Comparison of ENCODE assay signal across 14 cellular contexts in genomic region chr11:69233761-69234136, GRCh38.
DNase-seq lines count a peak whose midpoint lies in the region; TF ChIP-seq lines count a peak whose summit lies in the region.
"Had no signal": no experiment of that assay in that cellular context is flagged by ENCODE, and none has a peak within 500 bp of the region (broad histone marks: within the 10 kb centered on the region; RNA-seq: fewer than 3 reads in every experiment).

No MANE protein-coding gene starts in this region.

- H3K4me3 ChIP-seq in suprapubic skin = no peak overlapping the region

- 96% methylated on average over 9 of the region's 11 CpGs for WGBS in suprapubic skin

- H3K4me1 ChIP-seq in suprapubic skin = no peaks in the 10 kb centered on the region

- no peak for TF ChIP-seq CTCF in suprapubic skin (IDR thresholded peaks at IDR 0.05)

- DNase-seq in NCI-H510A treated with DMSO at 0.1 percent for 48 hours (lab: John Stamatoyannopoulos, UW) (peak; percentile 33), NCI-H510A (lab: John Stamatoyannopoulos, UW) (no peak), NCI-H1092 treated with DMSO at 0.1 percent for 48 hours (lab: John Stamatoyannopoulos, UW) (peak; percentile 79), left kidney (ENCODE audit: low read depth, low spot score) (peak; percentile 89), suprapubic skin (ENCODE audit: low spot score in 2 of 2) (peak; percentile 46 to 66), NCI-H2029 treated with DMSO at 0.1 percent for 48 hours (lab: John Stamatoyannopoulos, UW) (no peak), epidermal melanocyte (ENCODE audit: insufficient read length, low spot score) (no peak), NCI-H2171 (lab: John Stamatoyannopoulos, UW) (no peak)
- DNase-seq: EL, IMR-90, NCI-H1417 treated with DMSO at 0.1 percent for 48 hours, NCI-H2029 had no signal

- H3K27ac ChIP-seq in suprapubic skin = no peak overlapping the region
- H3K27ac ChIP-seq: 22Rv1, RWPE1 had no signal

- H3K36me3 ChIP-seq in suprapubic skin = no peaks in the 10 kb centered on the region

- no peaks in the 10 kb centered on the region for H3K9me3 ChIP-seq in suprapubic skin

- TF ChIP-seq EP300 in suprapubic skin (IDR thresholded peaks at IDR 0.05) = no peak

- TF ChIP-seq POLR2A in suprapubic skin (IDR thresholded peaks at IDR 0.05) = no peak

- H3K27me3 ChIP-seq in suprapubic skin = no peaks in the 10 kb centered on the region

Comparison
In these comparisons a context has a peak if more than half of its experiments do, and no peak if none do; other contexts are left out.
1. DNase-seq: peak in NCI-H510A treated with DMSO at 0.1 percent for 48 hours (single experiment), NCI-H1092 treated with DMSO at 0.1 percent for 48 hours (single experiment), left kidney (single experiment) and suprapubic skin (2 of 2); none in NCI-H510A (single experiment), NCI-H2029 treated with DMSO at 0.1 percent for 48 hours (single experiment), epidermal melanocyte (single experiment) and NCI-H2171 (single experiment).